In the genomic region with DNA sequence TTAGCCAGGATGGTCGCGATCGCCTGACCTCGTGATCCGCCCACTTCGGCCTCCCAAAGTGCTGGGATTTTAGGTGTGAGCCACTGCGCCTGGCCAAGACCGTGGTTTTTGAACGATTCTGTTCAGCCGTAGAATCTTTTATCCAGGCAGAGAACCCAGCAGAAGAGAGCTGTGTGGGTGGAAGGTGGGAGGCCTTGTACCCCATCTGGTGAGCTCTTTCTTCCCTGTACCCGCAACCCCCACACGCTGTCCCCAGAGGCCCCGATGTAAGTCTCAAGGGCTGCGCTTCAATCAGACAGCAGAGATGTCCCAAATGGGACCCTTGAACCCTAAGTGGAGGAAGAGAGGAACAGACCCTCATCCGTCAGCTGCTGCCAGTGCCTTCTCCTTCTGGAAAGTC, we compare ENCODE assay signal across 31 cellular contexts. TPM values are rescaled to one million over a fixed set of nuclear protein-coding genes. Genes with fewer than 3 reads are reported as not detected.
"Had no signal": no experiment of that assay in that cellular context is flagged by ENCODE, and none has a peak within 500 bp of the region (broad histone marks: within the 10 kb centered on the region; RNA-seq: fewer than 3 reads in every experiment).

No MANE protein-coding gene starts in this region.

- H3K27ac ChIP-seq: brain microvascular endothelial cell, esophagus muscularis mucosa, foreskin keratinocyte, gastrocnemius medialis had no signal

- H3K9me3 Mint-ChIP-seq: effector memory CD8-positive, alpha-beta T cell had no signal

- DNase-seq: activated CD4-positive, alpha-beta memory T cell treated with anti-CD3 and anti-CD28 coated beads for 36 hours; activated CD4-positive, alpha-beta T cell treated with anti-CD3 and anti-CD28 coated beads for 36 hours; activated CD4-positive, alpha-beta T cell treated with anti-CD3 and anti-CD28 coated beads, Interleukin-2, amount 10 ng/mL, durations not matched to agents 24 days and 14 days; activated CD4-positive, CD25-positive, alpha-beta regulatory T cell; activated CD4-positive, CD25-positive, alpha-beta regulatory T cell treated with anti-CD3 and anti-CD28 coated beads, Interleukin-2, amount 50 U/mL, for 72 hours; activated CD8-positive, alpha-beta memory T cell treated with anti-CD3 and anti-CD28 coated beads, Interleukin-2, amount 10 ng/mL, durations not matched to agents 7 days and 5 days; activated CD8-positive, alpha-beta memory T cell treated with anti-CD3 and anti-CD28 coated beads, Interleukin-2, amount 50 U/mL, for 4 hours; activated CD8-positive, alpha-beta T cell treated with anti-CD3 and anti-CD28 coated beads, Interleukin-2, amount 10 ng/mL, durations not matched to agents 7 days and 5 days; activated effector memory CD4-positive, alpha-beta T cell treated with anti-CD3 and anti-CD28 coated beads, Interleukin-2, amount 50 U/mL, for 16 hours; activated naive CD4-positive, alpha-beta T cell treated with anti-CD3 and anti-CD28 coated beads, Interleukin-2, amount 10 ng/mL, durations not matched to agents 7 days and 5 days; activated T-cell treated with anti-CD3 and anti-CD28 coated beads, Interleukin-2, amount 50 U/mL, for 1 hour; activated T-cell treated with anti-CD3 and anti-CD28 coated beads, Interleukin-2, amount 50 U/mL, for 48 hours; amniotic stem cell; brain microvascular endothelial cell; cortex of kidney; dermis blood vessel endothelial cell; effector CD4-positive, alpha-beta T cell; effector memory CD8-positive, alpha-beta T cell; erythroblast; foreskin keratinocyte; gastrocnemius medialis; T-helper 2 cell had no signal

- H3K27me3 ChIP-seq: brain microvascular endothelial cell, esophagus muscularis mucosa, foreskin keratinocyte, gastrocnemius medialis had no signal

- H3K27ac Mint-ChIP-seq: activated CD4-positive, alpha-beta memory T cell treated with anti-CD3 and anti-CD28 coated beads for 36 hours; activated CD4-positive, alpha-beta T cell treated with anti-CD3 and anti-CD28 coated beads for 36 hours; activated CD4-positive, alpha-beta T cell treated with anti-CD3 and anti-CD28 coated beads, Interleukin-2, amount 10 ng/mL, durations not matched to agents 24 days and 14 days; activated CD8-positive, alpha-beta memory T cell treated with anti-CD3 and anti-CD28 coated beads, Interleukin-2, amount 10 ng/mL, durations not matched to agents 7 days and 5 days; activated CD8-positive, alpha-beta T cell treated with anti-CD3 and anti-CD28 coated beads, Interleukin-2, amount 10 ng/mL, durations not matched to agents 7 days and 5 days; activated naive CD4-positive, alpha-beta T cell treated with anti-CD3 and anti-CD28 coated beads, Interleukin-2, amount 10 ng/mL, durations not matched to agents 7 days and 5 days; activated naive CD4-positive, alpha-beta T cell treated with anti-CD3 and anti-CD28 coated beads, Interleukin-2, amount 50 U/mL, for 72 hours; activated T-helper 1 cell treated with anti-CD3 and anti-CD28 coated beads, Interleukin-12 subunit alpha, Interleukin-12 subunit beta, Interleukin-2, Interleukin-4 antibody, amounts not matched to agents 30 ng/mL and 10 ng/mL and 1 ng/mL, durations not matched to agents 14 hours and 24 hours and 36 hours; activated T-helper 2 cell treated with anti-CD3 and anti-CD28 coated beads, Interferon-gamma antibody, Interleukin-2, Interleukin-4, amounts not matched to agents 10 μg/mL and 5 μg/mL and 100 μg/mL, durations not matched to agents 14 hours and 24 hours and 36 hours; effector memory CD8-positive, alpha-beta T cell had no signal

- H3K9me3 ChIP-seq: gastrocnemius medialis had no signal

- H3K4me3 Mint-ChIP-seq: activated CD4-positive, alpha-beta memory T cell treated with anti-CD3 and anti-CD28 coated beads for 36 hours; activated CD4-positive, alpha-beta T cell treated with anti-CD3 and anti-CD28 coated beads for 36 hours; activated CD4-positive, alpha-beta T cell treated with anti-CD3 and anti-CD28 coated beads, Interleukin-2, amount 10 ng/mL, durations not matched to agents 24 days and 14 days; activated CD8-positive, alpha-beta memory T cell treated with anti-CD3 and anti-CD28 coated beads, Interleukin-2, amount 10 ng/mL, durations not matched to agents 7 days and 5 days; activated CD8-positive, alpha-beta T cell treated with anti-CD3 and anti-CD28 coated beads, Interleukin-2, amount 10 ng/mL, durations not matched to agents 7 days and 5 days; activated naive CD4-positive, alpha-beta T cell treated with anti-CD3 and anti-CD28 coated beads, Interleukin-2, amount 10 ng/mL, durations not matched to agents 7 days and 5 days; activated T-helper 1 cell treated with anti-CD3 and anti-CD28 coated beads, Interleukin-12 subunit alpha, Interleukin-12 subunit beta, Interleukin-2, Interleukin-4 antibody, amounts not matched to agents 30 ng/mL and 10 ng/mL and 1 ng/mL, durations not matched to agents 14 hours and 24 hours and 36 hours; effector memory CD8-positive, alpha-beta T cell had no signal

- H3K27me3 Mint-ChIP-seq: activated CD4-positive, alpha-beta memory T cell treated with anti-CD3 and anti-CD28 coated beads for 36 hours; activated CD4-positive, alpha-beta T cell treated with anti-CD3 and anti-CD28 coated beads for 36 hours; activated CD4-positive, alpha-beta T cell treated with anti-CD3 and anti-CD28 coated beads, Interleukin-2, amount 10 ng/mL, durations not matched to agents 24 days and 14 days; activated CD8-positive, alpha-beta memory T cell treated with anti-CD3 and anti-CD28 coated beads, Interleukin-2, amount 10 ng/mL, durations not matched to agents 7 days and 5 days; effector memory CD8-positive, alpha-beta T cell had no signal

- H3K4me1 ChIP-seq: foreskin keratinocyte had no signal

- H3K4me3 ChIP-seq: esophagus muscularis mucosa, gastrocnemius medialis had no signal

RNA-seq across cellular contexts. Expression of a gene that starts 8.1 kb away (rescaled TPM):
- total RNA-seq: cardiac septum; dermis blood vessel endothelial cell; T-helper 1 cell treated with Interleukin-12 subunit alpha and Interleukin-12 subunit beta and Interleukin-4 antibody, amounts not matched to agents 30 ng/mL and 1 ng/mL, for 36 hours had no signal

RNA-seq across cellular contexts. Expression of a gene that starts 22.4 kb away (rescaled TPM):
- total RNA-seq: activated CD4-positive, alpha-beta memory T cell treated with anti-CD3 and anti-CD28 coated beads for 36 hours; bronchial epithelial cell; dermis blood vessel endothelial cell had no signal

RNA-seq across cellular contexts. Expression of a gene that starts 25.7 kb away (rescaled TPM):
- total RNA-seq: astrocyte, chondrocyte, dermis blood vessel endothelial cell had no signal
